In the genomic region with DNA sequence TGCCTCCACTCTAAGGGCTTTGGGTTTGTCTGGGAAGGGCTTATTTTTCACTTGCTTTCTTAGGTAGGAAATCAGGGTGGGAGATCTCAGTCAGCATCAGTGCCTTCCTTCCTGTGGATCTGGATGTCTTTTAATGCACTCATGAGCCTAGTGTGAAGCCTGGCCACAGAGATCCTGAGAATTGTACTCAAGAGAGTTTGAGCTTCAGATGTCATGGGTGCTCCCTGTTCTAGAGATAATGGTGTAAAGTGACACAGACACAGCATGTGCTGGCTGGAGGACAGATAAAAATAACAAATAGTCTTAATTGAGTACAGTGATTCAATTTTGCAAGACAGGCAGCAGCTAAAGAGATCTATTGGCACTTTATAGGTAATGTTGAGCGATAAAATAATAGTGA, we compare ENCODE assay signal across 33 cellular contexts.
DNase-seq lines count a peak whose midpoint lies in the region; FAIRE-seq and TF ChIP-seq lines count a peak whose summit lies in the region.
"Had no signal": no experiment of that assay in that cellular context is flagged by ENCODE, and none has a peak within 500 bp of the region (broad histone marks: within the 10 kb centered on the region; RNA-seq: fewer than 3 reads in every experiment).

No MANE protein-coding gene starts in this region.

- H3K27ac ChIP-seq in HUES48 (ENCODE audit: low read depth, low read length) (peak overlapping the region; percentile 89), right atrium auricular region (peak overlapping the region; percentile 57 to 93)
- H3K27ac ChIP-seq: adrenal gland, esophagus muscularis mucosa, pancreas, right lobe of liver, RWPE1 had no signal

- H3K4me3 Mint-ChIP-seq in immature natural killer cell, result no peak overlapping the region
- H3K4me3 Mint-ChIP-seq: activated CD4-positive, alpha-beta memory T cell treated with anti-CD3 and anti-CD28 coated beads, Interleukin-2, amount 10 ng/mL, durations not matched to agents 7 days and 5 days; activated naive CD4-positive, alpha-beta T cell treated with anti-CD3 and anti-CD28 coated beads, Interleukin-2, amount 10 ng/mL, durations not matched to agents 7 days and 5 days; B cell; CD8-positive, alpha-beta T cell; central memory CD8-positive, alpha-beta T cell; dendritic cell treated with granulocyte-macrophage colony-stimulating factor and Interleukin-4, amounts not matched to agents 40 ng/mL and 50 ng/mL, for 4 days; IgD-negative memory B cell; memory B cell had no signal

- H3K9ac ChIP-seq in HUES48 (ENCODE audit: low read depth, low read length), result peak overlapping the region; percentile 21; the same call in 1 of the 2 replicates

- no peaks in the 10 kb centered on the region for H3K9me3 Mint-ChIP-seq in immature natural killer cell
- H3K9me3 Mint-ChIP-seq: activated CD4-positive, alpha-beta memory T cell treated with anti-CD3 and anti-CD28 coated beads, Interleukin-2, amount 10 ng/mL, durations not matched to agents 7 days and 5 days; activated naive CD4-positive, alpha-beta T cell treated with anti-CD3 and anti-CD28 coated beads, Interleukin-2, amount 10 ng/mL, durations not matched to agents 7 days and 5 days; CD8-positive, alpha-beta T cell; central memory CD8-positive, alpha-beta T cell; dendritic cell treated with granulocyte-macrophage colony-stimulating factor and Interleukin-4, amounts not matched to agents 40 ng/mL and 50 ng/mL, for 4 days; memory B cell had no signal

- H3K4me3 ChIP-seq in HUES48 (ENCODE audit: low read depth, low read length) (peak overlapping the region; percentile 7; the same call in 1 of the 2 replicates), right atrium auricular region (no peak overlapping the region)
- H3K4me3 ChIP-seq: adrenal gland, esophagus muscularis mucosa, GM12878, hepatocyte, pancreas, right lobe of liver, tibial nerve had no signal

- H3K4me1 ChIP-seq in HUES48 (ENCODE audit: control insufficient read depth, insufficient read depth, low read length) (peaks cover 24% of the 10 kb centered on the region), right atrium auricular region (peaks cover 0 to 46% of the 10 kb centered on the region in 2 donors)
- H3K4me1 ChIP-seq: adrenal gland, pancreas had no signal

- no peak for FAIRE-seq in frontal cortex (lab: Jason Lieb, UNC)
- FAIRE-seq: GM12878, pancreas had no signal

- TF ChIP-seq CTCF in right atrium auricular region (IDR thresholded peaks at IDR 0.05), result no peak

- peaks cover 28 to 45% of the 10 kb centered on the region in 2 donors for H3K4me1 Mint-ChIP-seq in immature natural killer cell
- H3K4me1 Mint-ChIP-seq: activated CD4-positive, alpha-beta memory T cell treated with anti-CD3 and anti-CD28 coated beads, Interleukin-2, amount 10 ng/mL, durations not matched to agents 7 days and 5 days; activated naive CD4-positive, alpha-beta T cell treated with anti-CD3 and anti-CD28 coated beads, Interleukin-2, amount 10 ng/mL, durations not matched to agents 7 days and 5 days had no signal

- H3K27me3 Mint-ChIP-seq in immature natural killer cell (ENCODE audit: low read depth in 3 of 3), result peaks cover 0 to 2% (median 0%) of the 10 kb centered on the region in 3 donors
- H3K27me3 Mint-ChIP-seq: activated CD4-positive, alpha-beta memory T cell treated with anti-CD3 and anti-CD28 coated beads, Interleukin-2, amount 10 ng/mL, durations not matched to agents 7 days and 5 days; activated naive CD4-positive, alpha-beta T cell treated with anti-CD3 and anti-CD28 coated beads, Interleukin-2, amount 10 ng/mL, durations not matched to agents 7 days and 5 days; B cell; central memory CD8-positive, alpha-beta T cell; dendritic cell treated with granulocyte-macrophage colony-stimulating factor and Interleukin-4, amounts not matched to agents 40 ng/mL and 50 ng/mL, for 4 days had no signal

- H3K36me3 ChIP-seq in HUES48 (ENCODE audit: control insufficient read depth, insufficient read depth, low read length) (no peaks in the 10 kb centered on the region), right atrium auricular region (no peaks in the 10 kb centered on the region)
- H3K36me3 ChIP-seq: adrenal gland, esophagus muscularis mucosa, pancreas, right lobe of liver, tibial nerve had no signal

- H3K9me3 ChIP-seq in HUES48 (ENCODE audit: control insufficient read depth, insufficient read depth, low read length) (no peaks in the 10 kb centered on the region), right atrium auricular region (no peaks in the 10 kb centered on the region)
- H3K9me3 ChIP-seq: adrenal gland, esophagus muscularis mucosa, pancreas, right lobe of liver, tibial nerve had no signal

- H3K36me3 Mint-ChIP-seq in immature natural killer cell, result no peaks in the 10 kb centered on the region
- H3K36me3 Mint-ChIP-seq: activated naive CD4-positive, alpha-beta T cell treated with anti-CD3 and anti-CD28 coated beads, Interleukin-2, amount 10 ng/mL, durations not matched to agents 7 days and 5 days; CD8-positive, alpha-beta T cell; IgD-negative memory B cell; memory B cell had no signal

- DNase-seq in SK-N-DZ (ENCODE audit: low spot score), result peak; percentile 23
- no peak for DNase-seq in right atrium auricular region (ENCODE audit: low spot score)
- DNase-seq in retina, result peak; percentile 12
- DNase-seq in frontal cortex (ENCODE audit: low spot score in 2 of 2), result no peak
- DNase-seq in stimulated activated naive CD4-positive, alpha-beta T cell (lab: John Stamatoyannopoulos, UW), result no peak
- no peak for DNase-seq in immature natural killer cell
- DNase-seq: ACHN; activated CD4-positive, alpha-beta memory T cell treated with anti-CD3 and anti-CD28 coated beads, Interleukin-2, amount 10 ng/mL, durations not matched to agents 7 days and 5 days; activated CD4-positive, alpha-beta T cell treated with anti-CD3 and anti-CD28 coated beads for 1 hour; activated CD8-positive, alpha-beta memory T cell treated with anti-CD3 and anti-CD28 coated beads, Interleukin-2, amount 50 U/mL, for 4 hours; activated naive CD4-positive, alpha-beta T cell treated with anti-CD3 and anti-CD28 coated beads, Interleukin-2, amount 10 ng/mL, durations not matched to agents 7 days and 5 days; CD8-positive, alpha-beta T cell; foreskin melanocyte; HCEC 1CT; MV-4-11; NCI-H1436; OCI-M1; pancreas; right lobe of liver; stimulated activated CD4-positive, alpha-beta T cell treated with anti-CD3 and anti-CD28 coated beads, Interleukin-12 subunit alpha, Interleukin-12 subunit beta, amount 100 ng/mL, for 4 hours; stimulated activated CD4-positive, alpha-beta T cell treated with anti-CD3 and anti-CD28 coated beads, Interleukin-2, amount 100 ng/mL, for 48 hours had no signal

- H3K27me3 ChIP-seq in HUES48 (ENCODE audit: control insufficient read depth, insufficient read depth, low read length) (no peaks in the 10 kb centered on the region), right atrium auricular region (no peaks in the 10 kb centered on the region)
- H3K27me3 ChIP-seq: adrenal gland, esophagus muscularis mucosa, hepatocyte, pancreas, right lobe of liver, tibial nerve had no signal

- H3K27ac Mint-ChIP-seq in immature natural killer cell, result peak overlapping the region in 1 of 6 donors; percentile 42
- H3K27ac Mint-ChIP-seq: activated CD4-positive, alpha-beta memory T cell treated with anti-CD3 and anti-CD28 coated beads, Interleukin-2, amount 10 ng/mL, durations not matched to agents 7 days and 5 days; activated naive CD4-positive, alpha-beta T cell treated with anti-CD3 and anti-CD28 coated beads, Interleukin-2, amount 10 ng/mL, durations not matched to agents 7 days and 5 days; B cell; CD8-positive, alpha-beta T cell; dendritic cell treated with granulocyte-macrophage colony-stimulating factor and Interleukin-4, amounts not matched to agents 40 ng/mL and 50 ng/mL, for 4 days; IgD-negative memory B cell; memory B cell had no signal

Comparison
In these comparisons a context has a peak if more than half of its experiments do, and no peak if none do; other contexts are left out.
1. DNase-seq: peak in SK-N-DZ (single experiment) and retina (single experiment); none in right atrium auricular region (single experiment), frontal cortex (0 of 2), stimulated activated naive CD4-positive, alpha-beta T cell (0 of 6) and immature natural killer cell (0 of 3).